Comparison of ENCODE assay signal across 10 cellular contexts in the genomic region with DNA sequence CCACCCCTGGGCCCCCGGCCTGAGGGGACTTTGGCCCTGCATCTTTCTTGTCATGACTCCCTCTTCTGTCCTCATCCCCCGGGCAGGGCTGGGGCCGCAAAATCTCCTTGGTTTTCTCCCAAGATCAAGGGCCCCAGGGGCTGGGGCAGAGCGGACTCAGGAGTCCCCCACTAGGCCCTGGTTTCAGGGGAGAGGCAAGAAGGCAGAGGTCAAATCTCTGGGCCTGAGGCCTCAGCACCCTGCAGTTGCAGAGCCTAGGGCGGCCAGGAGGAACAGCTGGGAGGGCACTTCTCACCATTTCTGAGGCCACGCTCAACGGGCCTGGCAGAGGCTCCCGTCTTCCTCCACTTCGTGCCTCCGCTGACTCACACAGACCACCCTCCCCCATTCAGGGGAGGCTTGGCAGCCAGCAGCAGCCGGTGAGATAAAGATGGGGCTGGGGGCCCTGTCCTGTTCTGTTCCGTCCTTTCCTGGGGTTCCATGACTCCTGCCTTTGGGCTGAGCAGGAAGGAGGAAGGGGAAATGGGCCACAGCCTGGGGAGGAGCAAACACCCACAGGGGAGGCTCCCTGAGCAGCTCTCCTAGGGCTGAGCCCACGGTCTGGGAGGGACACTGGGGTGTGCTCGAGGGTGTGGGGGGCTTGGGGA. TPM values are rescaled to one million over a fixed set of nuclear protein-coding genes. Genes with fewer than 3 reads are reported as not detected.
DNase-seq lines count a peak whose midpoint lies in the region; ATAC-seq and TF ChIP-seq lines count a peak whose summit lies in the region.
"Had no signal": no experiment of that assay in that cellular context is flagged by ENCODE, and none has a peak within 500 bp of the region (broad histone marks: within the 10 kb centered on the region; RNA-seq: fewer than 3 reads in every experiment).

No MANE protein-coding gene starts in this region.

- ATAC-seq in HCT116 (peak; percentile 45), left ventricle myocardium superior (peak; percentile 67), HG02852 (IDR thresholded peaks at IDR 0.05; ENCODE audit: unreplicated experiment) (no peak)
- ATAC-seq: naive thymus-derived CD8-positive, alpha-beta T cell had no signal

- no peaks in the 10 kb centered on the region for H3K36me3 ChIP-seq in HCT116 (ENCODE audit: control insufficient read depth in 1 of 2, insufficient read depth in 2 of 2, low read length in 2 of 2)

- peaks cover 23% of the 10 kb centered on the region for H3K36me3 Mint-ChIP-seq in T-helper 2 cell treated with Interferon-gamma antibody and Interleukin-4, amounts not matched to agents 5 μg/mL and 100 μg/mL, for 36 hours (ENCODE audit: low read depth)
- no peaks in the 10 kb centered on the region for H3K36me3 Mint-ChIP-seq in chondrocyte (ENCODE audit: low read depth)
- H3K36me3 Mint-ChIP-seq: naive thymus-derived CD8-positive, alpha-beta T cell had no signal

- TF ChIP-seq CTCF in HCT116 (IDR thresholded peaks at IDR 0.05 in 2 of 3, conservative IDR thresholded peaks at IDR 0.05 in 1 of 3; ENCODE audit: borderline replicate concordance in 1 of 3, insufficient read depth in 1 of 3, low read depth in 2 of 3, low read length in 2 of 3) = no peak
- no peak for TF ChIP-seq CTCF in chondrocyte (IDR thresholded peaks at IDR 0.05)

- POLR2A ChIA-PET in HCT116 (lab: Charles Lee) = no interaction called here

- H3K27ac ChIP-seq in HCT116 (ENCODE audit: low read depth, low read length) (no peak overlapping the region), skin epidermis (peak overlapping the region in 20 of 21 experiments; percentile 25 to 89 (median 64))

- no TSS peak for BruUV-seq in HCT116 (replicated peaks; lab: Mats Ljungman, UMichigan)

- no peaks in the 10 kb centered on the region for H3K9me3 Mint-ChIP-seq in T-helper 2 cell treated with Interferon-gamma antibody and Interleukin-4, amounts not matched to agents 5 μg/mL and 100 μg/mL, for 36 hours
- no peaks in the 10 kb centered on the region for H3K9me3 Mint-ChIP-seq in chondrocyte (ENCODE audit: low read depth)
- H3K9me3 Mint-ChIP-seq: naive thymus-derived CD8-positive, alpha-beta T cell had no signal

- H3K79me2 ChIP-seq in HCT116 (ENCODE audit: insufficient read depth, low read length) = no peaks in the 10 kb centered on the region

- peak overlapping the region; percentile 86 for H3K27ac Mint-ChIP-seq in T-helper 2 cell treated with Interferon-gamma antibody and Interleukin-4, amounts not matched to agents 5 μg/mL and 100 μg/mL, for 36 hours
- no peak overlapping the region for H3K27ac Mint-ChIP-seq in chondrocyte (ENCODE audit: unreplicated experiment)

- no peaks in the 10 kb centered on the region for H4K20me1 ChIP-seq in HCT116 (ENCODE audit: insufficient read depth)

- DNase-seq in HCT116 (ENCODE audit: low read depth, low spot score) (no peak), left ventricle myocardium superior (no peak), NCI-H1694 treated with DMSO at 0.1 percent for 48 hours (lab: John Stamatoyannopoulos, UW) (no peak), chondrocyte (ENCODE audit: low spot score) (no peak), GM03348 (ENCODE audit: low spot score) (no peak)
- DNase-seq in T-helper 2 cell treated with Interferon-gamma antibody and Interleukin-4, amounts not matched to agents 5 μg/mL and 100 μg/mL, for 36 hours (ENCODE audit: low spot score) = no peak
- DNase-seq: naive thymus-derived CD8-positive, alpha-beta T cell; NCI-H1417 treated with DMSO at 0.1 percent for 48 hours had no signal

- no peaks in the 10 kb centered on the region for H3K27me3 ChIP-seq in HCT116 (ENCODE audit: insufficient read depth, low read length)

- no peak overlapping the region for H2AFZ ChIP-seq in HCT116 (ENCODE audit: low read depth, low read length, poor library complexity, severe bottlenecking)

- peaks cover 44% of the 10 kb centered on the region for H3K4me1 Mint-ChIP-seq in T-helper 2 cell treated with Interferon-gamma antibody and Interleukin-4, amounts not matched to agents 5 μg/mL and 100 μg/mL, for 36 hours (ENCODE audit: low read depth)
- H3K4me1 Mint-ChIP-seq in chondrocyte (ENCODE audit: low read depth) = peaks cover 9% of the 10 kb centered on the region

- no peaks in the 10 kb centered on the region for H3K9me2 ChIP-seq in HCT116 (ENCODE audit: insufficient read depth)

- no peak overlapping the region for H3K4me3 ChIP-seq in HCT116 (replicated peaks in 1 of 2; ENCODE audit: low read depth in 1 of 2, low read length in 2 of 2)
- H3K4me3 ChIP-seq in skin epidermis = peak overlapping the region in 5 of 7 experiments; percentile 11 to 26 (median 17)

- H3K4me2 ChIP-seq in HCT116 (ENCODE audit: low read length) = no peak overlapping the region

- TF ChIP-seq RAD21 in HCT116 (IDR thresholded peaks at IDR 0.05; ENCODE audit: low read depth) = no peak

- RAD21 ChIA-PET in HCT116 (lab: Charles Lee; ENCODE audit: low non-redundant PET in 1 of 2, low total read pairs in 2 of 2, uncharacterized antibody in 2 of 2, unreplicated experiment in 2 of 2) = no interaction called here

- no peak for TF ChIP-seq POLR2A in HCT116 (IDR thresholded peaks at IDR 0.05; ENCODE audit: borderline replicate concordance, extremely low read depth, insufficient read depth, insufficient read length)

- intact Hi-C loops in HCT116 (cut with micrococcal nuclease) (no loop called here), left ventricle myocardium superior (cut with micrococcal nuclease) (no loop called here)

- H3K9me3 ChIP-seq in HCT116 (ENCODE audit: control insufficient read depth in 1 of 2, insufficient read depth in 1 of 2, low read depth in 1 of 2, low read length in 2 of 2) = no peaks in the 10 kb centered on the region

- H3K27me3 Mint-ChIP-seq in T-helper 2 cell treated with Interferon-gamma antibody and Interleukin-4, amounts not matched to agents 5 μg/mL and 100 μg/mL, for 36 hours (ENCODE audit: low read depth) = no peaks in the 10 kb centered on the region
- H3K27me3 Mint-ChIP-seq in chondrocyte (ENCODE audit: low read depth) = peaks cover 6% of the 10 kb centered on the region
- H3K27me3 Mint-ChIP-seq: naive thymus-derived CD8-positive, alpha-beta T cell had no signal

- H3K4me3 Mint-ChIP-seq in T-helper 2 cell treated with Interferon-gamma antibody and Interleukin-4, amounts not matched to agents 5 μg/mL and 100 μg/mL, for 36 hours = peak overlapping the region; percentile 73
- no peak overlapping the region for H3K4me3 Mint-ChIP-seq in chondrocyte (ENCODE audit: unreplicated experiment)

- CTCF ChIA-PET in HCT116 (lab: Charles Lee) = interaction anchor here (1.3 kb wide), 1 partner anchor 11 kb away, joined by 3 read pairs; no protein-coding TSS in a partner anchor

- H3K9ac ChIP-seq in HCT116 (ENCODE audit: low read length) = no peak overlapping the region

- H3K4me1 ChIP-seq in HCT116 (ENCODE audit: control insufficient read depth in 1 of 2, insufficient read depth in 2 of 2, low read length in 2 of 2) = no peaks in the 10 kb centered on the region

TF ChIP-seq in HCT116, 20 proteins besides CTCF, POLR2A, EP300 and RAD21 (continues in another document):
- TF ChIP-seq CBX3 (IDR thresholded peaks at IDR 0.05; ENCODE audit: low read depth) = no peak
- no peak for TF ChIP-seq REST (IDR thresholded peaks at IDR 0.05; ENCODE audit: low read depth)
- TF ChIP-seq SRF (IDR thresholded peaks at IDR 0.05; ENCODE audit: low read depth) = no peak

RNA-seq across cellular contexts. Expression of gene ZSCAN10, which starts 12.4 kb away (rescaled TPM):
- total RNA-seq in HCT116 (2021; ENCODE audit: unreplicated experiment) (0.76 TPM), left ventricle myocardium superior (not detected), chondrocyte (not detected in 3 replicates)
- polyA plus RNA-seq in HCT116 (2012) = 0.08 and 0.10 TPM in 2 replicates
- polyA plus RNA-seq: naive thymus-derived CD8-positive, alpha-beta T cell had no signal

RNA-seq across cellular contexts. Expression of gene IL32, which starts 21.3 kb away (rescaled TPM):
- total RNA-seq in HCT116 (2021; ENCODE audit: unreplicated experiment) (13.7 TPM), left ventricle myocardium superior (46.0 TPM), chondrocyte (7.3 to 21.0 TPM (median 17.8 TPM) in 3 replicates)
- polyA plus RNA-seq in HCT116 (2012) = 8.7 and 9.9 TPM in 2 replicates

RNA-seq across cellular contexts. Expression of gene ZNF205, which starts 25.7 kb away (rescaled TPM):
- total RNA-seq in HCT116 (2021; ENCODE audit: unreplicated experiment) (17.0 TPM), left ventricle myocardium superior (8.8 TPM), chondrocyte (12.9 to 13.7 TPM (median 13.2 TPM) in 3 replicates)
- polyA plus RNA-seq in HCT116 (2012) = 14.3 and 14.9 TPM in 2 replicates
- total RNA-seq: naive thymus-derived CD8-positive, alpha-beta T cell had no signal
- polyA plus RNA-seq: naive thymus-derived CD8-positive, alpha-beta T cell had no signal

RNA-seq across cellular contexts. Expression of gene MMP25, which starts 40.4 kb away (rescaled TPM):
- total RNA-seq in HCT116 (2021; ENCODE audit: unreplicated experiment) = 2.5 TPM
- 3.8 and 4.7 TPM in 2 replicates for polyA plus RNA-seq in HCT116 (2012)
- total RNA-seq in left ventricle myocardium superior = 2.8 TPM
- total RNA-seq in chondrocyte = 0.34 TPM in 1 of 3 replicates, not detected in the others

RNA-seq across cellular contexts. Expression of gene ZNF213, which starts 48.1 kb away (rescaled TPM):
- total RNA-seq in HCT116 (2021; ENCODE audit: unreplicated experiment) (11.0 TPM), left ventricle myocardium superior (7.1 TPM), chondrocyte (10.6 to 13.0 TPM (median 10.8 TPM) in 3 replicates)
- polyA plus RNA-seq in HCT116 (2012) = 9.4 and 10.3 TPM in 2 replicates

Comparison
In these comparisons a context has a peak if more than half of its experiments do, and no peak if none do; other contexts are left out.
1. H3K4me3 ChIP-seq: peak in skin epidermis (5 of 7); none in HCT116 (0 of 2).